1 cellular context compared by ENCODE assay signal in genomic region chr6:1311400-1312192, GRCh38.
A peak's percentile ranks its signal among the peaks of the same experiment; 100 is the strongest.
TF ChIP-seq lines count a peak whose summit lies in the region.

Gene FOXQ1, plus strand, starts transcription at chr6:1312098. Its CDS starts 607 bp downstream, at chr6:1312705.

TF ChIP-seq in HepG2, 621 proteins besides CTCF, POLR2A, EP300 and RAD21 (continued from another document and continues in another):
- TF ChIP-seq, protein P1, sequence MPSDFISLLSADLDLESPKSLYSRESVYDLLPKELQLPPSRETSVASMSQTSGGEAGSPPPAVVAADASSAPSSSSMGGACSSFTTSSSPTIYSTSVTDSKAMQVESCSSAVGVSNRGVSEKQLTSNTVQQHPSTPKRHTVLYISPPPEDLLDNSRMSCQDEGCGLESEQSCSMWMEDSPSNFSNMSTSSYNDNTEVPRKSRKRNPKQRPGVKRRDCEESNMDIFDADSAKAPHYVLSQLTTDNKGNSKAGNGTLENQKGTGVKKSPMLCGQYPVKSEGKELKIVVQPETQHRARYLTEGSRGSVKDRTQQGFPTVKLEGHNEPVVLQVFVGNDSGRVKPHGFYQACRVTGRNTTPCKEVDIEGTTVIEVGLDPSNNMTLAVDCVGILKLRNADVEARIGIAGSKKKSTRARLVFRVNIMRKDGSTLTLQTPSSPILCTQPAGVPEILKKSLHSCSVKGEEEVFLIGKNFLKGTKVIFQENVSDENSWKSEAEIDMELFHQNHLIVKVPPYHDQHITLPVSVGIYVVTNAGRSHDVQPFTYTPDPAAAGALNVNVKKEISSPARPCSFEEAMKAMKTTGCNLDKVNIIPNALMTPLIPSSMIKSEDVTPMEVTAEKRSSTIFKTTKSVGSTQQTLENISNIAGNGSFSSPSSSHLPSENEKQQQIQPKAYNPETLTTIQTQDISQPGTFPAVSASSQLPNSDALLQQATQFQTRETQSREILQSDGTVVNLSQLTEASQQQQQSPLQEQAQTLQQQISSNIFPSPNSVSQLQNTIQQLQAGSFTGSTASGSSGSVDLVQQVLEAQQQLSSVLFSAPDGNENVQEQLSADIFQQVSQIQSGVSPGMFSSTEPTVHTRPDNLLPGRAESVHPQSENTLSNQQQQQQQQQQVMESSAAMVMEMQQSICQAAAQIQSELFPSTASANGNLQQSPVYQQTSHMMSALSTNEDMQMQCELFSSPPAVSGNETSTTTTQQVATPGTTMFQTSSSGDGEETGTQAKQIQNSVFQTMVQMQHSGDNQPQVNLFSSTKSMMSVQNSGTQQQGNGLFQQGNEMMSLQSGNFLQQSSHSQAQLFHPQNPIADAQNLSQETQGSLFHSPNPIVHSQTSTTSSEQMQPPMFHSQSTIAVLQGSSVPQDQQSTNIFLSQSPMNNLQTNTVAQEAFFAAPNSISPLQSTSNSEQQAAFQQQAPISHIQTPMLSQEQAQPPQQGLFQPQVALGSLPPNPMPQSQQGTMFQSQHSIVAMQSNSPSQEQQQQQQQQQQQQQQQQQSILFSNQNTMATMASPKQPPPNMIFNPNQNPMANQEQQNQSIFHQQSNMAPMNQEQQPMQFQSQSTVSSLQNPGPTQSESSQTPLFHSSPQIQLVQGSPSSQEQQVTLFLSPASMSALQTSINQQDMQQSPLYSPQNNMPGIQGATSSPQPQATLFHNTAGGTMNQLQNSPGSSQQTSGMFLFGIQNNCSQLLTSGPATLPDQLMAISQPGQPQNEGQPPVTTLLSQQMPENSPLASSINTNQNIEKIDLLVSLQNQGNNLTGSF (CRISPR knock-in tag; IDR thresholded peaks at IDR 0.05): peak; percentile 54; the same call in 1 of the 2 replicates
- TF ChIP-seq ZNF883 (CRISPR knock-in tag; IDR thresholded peaks at IDR 0.05; ENCODE audit: not compliant biosample characterization) (peak; percentile 87), PBX2 (CRISPR knock-in tag; IDR thresholded peaks at IDR 0.05) (no peak), WIZ (CRISPR knock-in tag; IDR thresholded peaks at IDR 0.05) (peak; percentile 91), ELF1 (CRISPR knock-in tag; IDR thresholded peaks at IDR 0.05) (peak; percentile 26; the same call in 1 of the 2 replicates), ZBTB7A (CRISPR knock-in tag; IDR thresholded peaks at IDR 0.05) (peak; percentile 73), POLR2G (IDR thresholded peaks at IDR 0.05; ENCODE audit: low read depth, low read length) (peak; percentile 100), RFX5 (IDR thresholded peaks at IDR 0.05; ENCODE audit: low read depth, low read length) (0 out of 2 replicates have a peak, but pooled peaks have one; percentile 37), SMC3 (IDR thresholded peaks at IDR 0.05; ENCODE audit: low read length) (no peak; the same call in 1 of the 2 replicates), ERF (CRISPR knock-in tag; IDR thresholded peaks at IDR 0.05) (peak; percentile 97), ZNF235 (CRISPR knock-in tag; IDR thresholded peaks at IDR 0.05; ENCODE audit: borderline replicate concordance) (peak; percentile 96), ZBTB4 (CRISPR knock-in tag; IDR thresholded peaks at IDR 0.05; ENCODE audit: borderline replicate concordance) (no peak), HOXA3 (CRISPR knock-in tag; IDR thresholded peaks at IDR 0.05) (peak; percentile 93), MYC (CRISPR knock-in tag; IDR thresholded peaks at IDR 0.05; ENCODE audit: borderline replicate concordance) (peak; percentile 93), TRIM24 (CRISPR knock-in tag; IDR thresholded peaks at IDR 0.05) (peak; percentile 68; the same call in 1 of the 2 replicates), JUND (CRISPR knock-in tag; IDR thresholded peaks at IDR 0.05) (peak; percentile 79), AKAP8 (CRISPR knock-in tag; IDR thresholded peaks at IDR 0.05) (peak; percentile 99), ZNF878 (CRISPR knock-in tag; IDR thresholded peaks at IDR 0.05) (0 out of 2 replicates have a peak, but pooled peaks have one; percentile 14), ZNF775 (CRISPR knock-in tag; IDR thresholded peaks at IDR 0.05; ENCODE audit: borderline replicate concordance) (peak; percentile 27; the same call in 1 of the 2 replicates), MBNL3 (CRISPR knock-in tag; conservative IDR thresholded peaks at IDR 0.05) (no peak), ZNF143 (CRISPR knock-in tag; IDR thresholded peaks at IDR 0.05) (peak; percentile 28; the same call in 1 of the 2 replicates), RXRA (CRISPR knock-in tag; IDR thresholded peaks at IDR 0.05) (peak; percentile 83), PLRG1 (conservative IDR thresholded peaks at IDR 0.05) (no peak), SKI (IDR thresholded peaks at IDR 0.05; ENCODE audit: partially characterized antibody) (peak; percentile 82), NFE2 (CRISPR knock-in tag; IDR thresholded peaks at IDR 0.05) (no peak), ZNF496 (CRISPR knock-in tag; IDR thresholded peaks at IDR 0.05; ENCODE audit: insufficient replicate concordance) (no peak), ZNF546 (CRISPR knock-in tag; conservative IDR thresholded peaks at IDR 0.05) (peak; percentile 93; the same call in 1 of the 2 replicates), ZNF33A (CRISPR knock-in tag; IDR thresholded peaks at IDR 0.05; ENCODE audit: borderline replicate concordance) (no peak), EED (CRISPR knock-in tag; IDR thresholded peaks at IDR 0.05) (peak; percentile 79), ZNF10 (CRISPR knock-in tag; IDR thresholded peaks at IDR 0.05; ENCODE audit: borderline replicate concordance, low read depth) (no peak), HIC2 (CRISPR knock-in tag; IDR thresholded peaks at IDR 0.05; ENCODE audit: low read depth) (peak; percentile 72; the same call in 1 of the 2 replicates), ZNF850 (CRISPR knock-in tag; conservative IDR thresholded peaks at IDR 0.05) (0 out of 2 replicates have a peak, but pooled peaks have one; percentile 83), ZNF20 (CRISPR knock-in tag; IDR thresholded peaks at IDR 0.05) (peak; percentile 95)
- TF ChIP-seq, protein P2, sequence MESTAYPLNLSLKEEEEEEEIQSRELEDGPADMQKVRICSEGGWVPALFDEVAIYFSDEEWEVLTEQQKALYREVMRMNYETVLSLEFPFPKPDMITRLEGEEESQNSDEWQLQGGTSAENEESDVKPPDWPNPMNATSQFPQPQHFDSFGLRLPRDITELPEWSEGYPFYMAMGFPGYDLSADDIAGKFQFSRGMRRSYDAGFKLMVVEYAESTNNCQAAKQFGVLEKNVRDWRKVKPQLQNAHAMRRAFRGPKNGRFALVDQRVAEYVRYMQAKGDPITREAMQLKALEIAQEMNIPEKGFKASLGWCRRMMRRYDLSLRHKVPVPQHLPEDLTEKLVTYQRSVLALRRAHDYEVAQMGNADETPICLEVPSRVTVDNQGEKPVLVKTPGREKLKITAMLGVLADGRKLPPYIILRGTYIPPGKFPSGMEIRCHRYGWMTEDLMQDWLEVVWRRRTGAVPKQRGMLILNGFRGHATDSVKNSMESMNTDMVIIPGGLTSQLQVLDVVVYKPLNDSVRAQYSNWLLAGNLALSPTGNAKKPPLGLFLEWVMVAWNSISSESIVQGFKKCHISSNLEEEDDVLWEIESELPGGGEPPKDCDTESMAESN (CRISPR knock-in tag; conservative IDR thresholded peaks at IDR 0.05): peak; percentile 97
- TF ChIP-seq, protein P3, sequence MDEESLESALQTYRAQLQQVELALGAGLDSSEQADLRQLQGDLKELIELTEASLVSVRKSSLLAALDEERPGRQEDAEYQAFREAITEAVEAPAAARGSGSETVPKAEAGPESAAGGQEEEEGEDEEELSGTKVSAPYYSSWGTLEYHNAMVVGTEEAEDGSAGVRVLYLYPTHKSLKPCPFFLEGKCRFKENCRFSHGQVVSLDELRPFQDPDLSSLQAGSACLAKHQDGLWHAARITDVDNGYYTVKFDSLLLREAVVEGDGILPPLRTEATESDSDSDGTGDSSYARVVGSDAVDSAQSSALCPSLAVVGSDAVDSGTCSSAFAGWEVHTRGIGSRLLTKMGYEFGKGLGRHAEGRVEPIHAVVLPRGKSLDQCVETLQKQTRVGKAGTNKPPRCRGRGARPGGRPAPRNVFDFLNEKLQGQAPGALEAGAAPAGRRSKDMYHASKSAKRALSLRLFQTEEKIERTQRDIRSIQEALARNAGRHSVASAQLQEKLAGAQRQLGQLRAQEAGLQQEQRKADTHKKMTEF (CRISPR knock-in tag; IDR thresholded peaks at IDR 0.05): peak; percentile 98
- TF ChIP-seq, protein P4, sequence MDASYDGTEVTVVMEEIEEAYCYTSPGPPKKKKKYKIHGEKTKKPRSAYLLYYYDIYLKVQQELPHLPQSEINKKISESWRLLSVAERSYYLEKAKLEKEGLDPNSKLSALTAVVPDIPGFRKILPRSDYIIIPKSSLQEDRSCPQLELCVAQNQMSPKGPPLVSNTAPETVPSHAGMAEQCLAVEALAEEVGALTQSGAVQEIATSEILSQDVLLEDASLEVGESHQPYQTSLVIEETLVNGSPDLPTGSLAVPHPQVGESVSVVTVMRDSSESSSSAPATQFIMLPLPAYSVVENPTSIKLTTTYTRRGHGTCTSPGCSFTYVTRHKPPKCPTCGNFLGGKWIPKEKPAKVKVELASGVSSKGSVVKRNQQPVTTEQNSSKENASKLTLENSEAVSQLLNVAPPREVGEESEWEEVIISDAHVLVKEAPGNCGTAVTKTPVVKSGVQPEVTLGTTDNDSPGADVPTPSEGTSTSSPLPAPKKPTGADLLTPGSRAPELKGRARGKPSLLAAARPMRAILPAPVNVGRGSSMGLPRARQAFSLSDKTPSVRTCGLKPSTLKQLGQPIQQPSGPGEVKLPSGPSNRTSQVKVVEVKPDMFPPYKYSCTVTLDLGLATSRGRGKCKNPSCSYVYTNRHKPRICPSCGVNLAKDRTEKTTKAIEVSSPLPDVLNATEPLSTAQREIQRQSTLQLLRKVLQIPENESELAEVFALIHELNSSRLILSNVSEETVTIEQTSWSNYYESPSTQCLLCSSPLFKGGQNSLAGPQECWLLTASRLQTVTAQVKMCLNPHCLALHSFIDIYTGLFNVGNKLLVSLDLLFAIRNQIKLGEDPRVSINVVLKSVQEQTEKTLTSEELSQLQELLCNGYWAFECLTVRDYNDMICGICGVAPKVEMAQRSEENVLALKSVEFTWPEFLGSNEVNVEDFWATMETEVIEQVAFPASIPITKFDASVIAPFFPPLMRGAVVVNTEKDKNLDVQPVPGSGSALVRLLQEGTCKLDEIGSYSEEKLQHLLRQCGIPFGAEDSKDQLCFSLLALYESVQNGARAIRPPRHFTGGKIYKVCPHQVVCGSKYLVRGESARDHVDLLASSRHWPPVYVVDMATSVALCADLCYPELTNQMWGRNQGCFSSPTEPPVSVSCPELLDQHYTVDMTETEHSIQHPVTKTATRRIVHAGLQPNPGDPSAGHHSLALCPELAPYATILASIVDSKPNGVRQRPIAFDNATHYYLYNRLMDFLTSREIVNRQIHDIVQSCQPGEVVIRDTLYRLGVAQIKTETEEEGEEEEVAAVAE (CRISPR knock-in tag; IDR thresholded peaks at IDR 0.05; ENCODE audit: borderline replicate concordance): peak; percentile 71
- TF ChIP-seq, protein P5, sequence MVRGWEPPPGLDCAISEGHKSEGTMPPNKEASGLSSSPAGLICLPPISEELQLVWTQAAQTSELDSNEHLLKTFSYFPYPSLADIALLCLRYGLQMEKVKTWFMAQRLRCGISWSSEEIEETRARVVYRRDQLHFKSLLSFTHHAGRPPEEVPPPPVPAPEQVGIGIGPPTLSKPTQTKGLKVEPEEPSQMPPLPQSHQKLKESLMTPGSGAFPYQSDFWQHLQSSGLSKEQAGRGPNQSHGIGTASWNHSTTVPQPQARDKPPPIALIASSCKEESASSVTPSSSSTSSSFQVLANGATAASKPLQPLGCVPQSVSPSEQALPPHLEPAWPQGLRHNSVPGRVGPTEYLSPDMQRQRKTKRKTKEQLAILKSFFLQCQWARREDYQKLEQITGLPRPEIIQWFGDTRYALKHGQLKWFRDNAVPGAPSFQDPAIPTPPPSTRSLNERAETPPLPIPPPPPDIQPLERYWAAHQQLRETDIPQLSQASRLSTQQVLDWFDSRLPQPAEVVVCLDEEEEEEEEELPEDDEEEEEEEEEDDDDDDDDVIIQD (CRISPR knock-in tag; IDR thresholded peaks at IDR 0.05; ENCODE audit: low read depth): peak; percentile 86
